Comparison of ENCODE assay signal across 38 cellular contexts in genomic region chr5:58447231-58447630, GRCh38. TPM values are rescaled to one million over a fixed set of nuclear protein-coding genes. Genes with fewer than 3 reads are reported as not detected.
DNase-seq lines count a peak whose midpoint lies in the region; ATAC-seq, FAIRE-seq and TF ChIP-seq lines count a peak whose summit lies in the region.
"Had no signal": no experiment of that assay in that cellular context is flagged by ENCODE, and none has a peak within 500 bp of the region (broad histone marks: within the 10 kb centered on the region; RNA-seq: fewer than 3 reads in every experiment).

No MANE protein-coding gene starts in this region.

- H3K27ac Mint-ChIP-seq in neural progenitor cell, result no peak overlapping the region
- no peak overlapping the region for H3K27ac Mint-ChIP-seq in activated naive CD4-positive, alpha-beta T cell treated with anti-CD3 and anti-CD28 coated beads, Interleukin-2, amount 50 U/mL, for 72 hours
- H3K27ac Mint-ChIP-seq: activated B cell treated with CpG ODN at 0.5 μM for 24 hours; activated CD4-positive, alpha-beta T cell treated with anti-CD3 and anti-CD28 coated beads, Interleukin-2, amount 10 ng/mL, durations not matched to agents 7 days and 5 days; activated naive CD8-positive, alpha-beta T cell treated with anti-CD3 and anti-CD28 coated beads for 36 hours; CD8-positive, alpha-beta memory T cell; dendritic cell treated with granulocyte-macrophage colony-stimulating factor and Interleukin-4, amounts not matched to agents 40 ng/mL and 50 ng/mL, for 4 days; H9; nephron had no signal

- peaks cover 2% of the 10 kb centered on the region for H3K36me3 Mint-ChIP-seq in neural progenitor cell
- H3K36me3 Mint-ChIP-seq in activated naive CD4-positive, alpha-beta T cell treated with anti-CD3 and anti-CD28 coated beads, Interleukin-2, amount 50 U/mL, for 72 hours, result peaks cover 0 to 9% of the 10 kb centered on the region in 2 donors
- H3K36me3 Mint-ChIP-seq: activated naive CD8-positive, alpha-beta T cell treated with anti-CD3 and anti-CD28 coated beads for 36 hours; CD8-positive, alpha-beta memory T cell had no signal

- no CpG with 5 or more reads among the region's 1 CpG for WGBS in trophoblast cell (ENCODE audit: extremely low coverage, insufficient coverage, insufficient read length)

- H3K4me1 Mint-ChIP-seq in neural progenitor cell, result no peaks in the 10 kb centered on the region
- H3K4me1 Mint-ChIP-seq: activated B cell treated with CpG ODN at 0.5 μM for 24 hours; activated CD4-positive, alpha-beta T cell treated with anti-CD3 and anti-CD28 coated beads, Interleukin-2, amount 10 ng/mL, durations not matched to agents 7 days and 5 days; activated naive CD8-positive, alpha-beta T cell treated with anti-CD3 and anti-CD28 coated beads for 36 hours; CD8-positive, alpha-beta memory T cell; central memory CD8-positive, alpha-beta T cell; H9; nephron had no signal

- H3K27me3 Mint-ChIP-seq in neural progenitor cell (ENCODE audit: insufficient read depth, low read depth), result no peaks in the 10 kb centered on the region
- H3K27me3 Mint-ChIP-seq: dendritic cell treated with granulocyte-macrophage colony-stimulating factor and Interleukin-4, amounts not matched to agents 40 ng/mL and 50 ng/mL, for 4 days had no signal

- peaks cover 2% of the 10 kb centered on the region for H3K9me3 Mint-ChIP-seq in neural progenitor cell
- no peaks in the 10 kb centered on the region for H3K9me3 Mint-ChIP-seq in activated naive CD4-positive, alpha-beta T cell treated with anti-CD3 and anti-CD28 coated beads, Interleukin-2, amount 50 U/mL, for 72 hours
- H3K9me3 Mint-ChIP-seq: activated CD4-positive, alpha-beta T cell treated with anti-CD3 and anti-CD28 coated beads, Interleukin-2, amount 10 ng/mL, durations not matched to agents 7 days and 5 days; activated naive CD8-positive, alpha-beta T cell treated with anti-CD3 and anti-CD28 coated beads for 36 hours; central memory CD8-positive, alpha-beta T cell had no signal

- no peak overlapping the region for H3K4ac ChIP-seq in trophoblast cell (ENCODE audit: low read depth, low read length)

- ATAC-seq in activated naive CD4-positive, alpha-beta T cell treated with anti-CD3 and anti-CD28 coated beads, Interleukin-2, amount 50 U/mL, for 72 hours, result no peak
- ATAC-seq: esophagus mucosa, GM12878, HepG2, left cardiac atrium, mucosa of descending colon had no signal

- H4K12ac ChIP-seq in trophoblast cell (ENCODE audit: low read depth, low read length), result no peak overlapping the region

- FAIRE-seq in GM12891 (lab: Jason Lieb, UNC), result no peak
- FAIRE-seq: A549, GM12878, HepG2 had no signal

- no peak overlapping the region for H2BK12ac ChIP-seq in trophoblast cell (ENCODE audit: low read length)

- no peak overlapping the region for H3K14ac ChIP-seq in trophoblast cell (ENCODE audit: low read length)

- no peaks in the 10 kb centered on the region for H4K20me1 ChIP-seq in neural progenitor cell (ENCODE audit: low read depth)

- H3K36me3 ChIP-seq in trophoblast cell (ENCODE audit: control insufficient read depth in 1 of 2, insufficient read depth in 2 of 2, low read length in 2 of 2) (peaks cover 4 to 6% of the 10 kb centered on the region in 2 experiments), neural progenitor cell (no peaks in the 10 kb centered on the region)
- H3K36me3 ChIP-seq: suprapubic skin had no signal

- TF ChIP-seq CTCF in fibroblast of mammary gland (conservative IDR thresholded peaks at IDR 0.05; ENCODE audit: control insufficient read depth, insufficient read depth, low read depth, low read length), result no peak
- TF ChIP-seq CTCF in neural progenitor cell (IDR thresholded peaks at IDR 0.05), result no peak

- H4K8ac ChIP-seq in trophoblast cell (ENCODE audit: low read depth, low read length), result no peak overlapping the region

- no peak overlapping the region for H4K91ac ChIP-seq in trophoblast cell (ENCODE audit: low read depth, low read length)

- TF ChIP-seq POLR2A in GM12891 (IDR thresholded peaks at IDR 0.05; ENCODE audit: low read depth, low read length), result no peak

- H2AFZ ChIP-seq in trophoblast cell (ENCODE audit: insufficient read depth, low read length, poor library complexity) (no peak overlapping the region), neural progenitor cell (replicated peaks) (no peak overlapping the region)

- H3K18ac ChIP-seq in trophoblast cell (ENCODE audit: low read length), result no peak overlapping the region

- peaks cover 7% of the 10 kb centered on the region for H3K9me3 ChIP-seq in trophoblast cell (ENCODE audit: insufficient read depth, low read depth, low read length)
- no peaks in the 10 kb centered on the region for H3K9me3 ChIP-seq in neural progenitor cell (ENCODE audit: low read depth)
- H3K9me3 ChIP-seq: A549, mucosa of descending colon, SJSA1, suprapubic skin had no signal

- H3K4me3 ChIP-seq in fibroblast of mammary gland (ENCODE audit: control insufficient read depth, low read depth, low read length) (no peak overlapping the region), trophoblast cell (ENCODE audit: low read depth, low read length) (no peak overlapping the region), neural progenitor cell (no peak overlapping the region)
- H3K4me3 ChIP-seq: A549, GM12878, mucosa of descending colon, SJSA1, suprapubic skin had no signal

- H3K4me1 ChIP-seq in trophoblast cell (ENCODE audit: control insufficient read depth in 1 of 2, insufficient read depth in 2 of 2, low read length in 2 of 2) (no peaks in the 10 kb centered on the region), neural progenitor cell (no peaks in the 10 kb centered on the region)
- H3K4me1 ChIP-seq: SJSA1, suprapubic skin had no signal

- H3K27me3 ChIP-seq in trophoblast cell (ENCODE audit: insufficient read depth, low read length), result no peaks in the 10 kb centered on the region
- no peaks in the 10 kb centered on the region for H3K27me3 ChIP-seq in neural progenitor cell
- H3K27me3 ChIP-seq: SJSA1, suprapubic skin had no signal

- H3K4me3 Mint-ChIP-seq in neural progenitor cell, result no peak overlapping the region
- H3K4me3 Mint-ChIP-seq: activated B cell treated with CpG ODN at 0.5 μM for 24 hours; activated CD4-positive, alpha-beta T cell treated with anti-CD3 and anti-CD28 coated beads, Interleukin-2, amount 10 ng/mL, durations not matched to agents 7 days and 5 days; activated naive CD8-positive, alpha-beta T cell treated with anti-CD3 and anti-CD28 coated beads for 36 hours; CD8-positive, alpha-beta memory T cell; central memory CD8-positive, alpha-beta T cell; dendritic cell treated with granulocyte-macrophage colony-stimulating factor and Interleukin-4, amounts not matched to agents 40 ng/mL and 50 ng/mL, for 4 days; H9; nephron had no signal

- H3F3A ChIP-seq in neural progenitor cell (ENCODE audit: low read depth), result no peaks in the 10 kb centered on the region

- H3K27ac ChIP-seq in trophoblast cell (ENCODE audit: low read depth, low read length) (no peak overlapping the region), neural progenitor cell (no peak overlapping the region)
- H3K27ac ChIP-seq: RWPE1, SJSA1, suprapubic skin had no signal

- H3K4me2 ChIP-seq in trophoblast cell (ENCODE audit: low read length), result no peak overlapping the region
- no peak overlapping the region for H3K4me2 ChIP-seq in neural progenitor cell
- H3K4me2 ChIP-seq: A549 had no signal

- H2BK120ac ChIP-seq in trophoblast cell (ENCODE audit: insufficient read depth, low read length, poor library complexity), result no peak overlapping the region

- H3K79me2 ChIP-seq in trophoblast cell (ENCODE audit: control insufficient read depth, insufficient read depth, low read length, poor library complexity) (no peaks in the 10 kb centered on the region), neural progenitor cell (ENCODE audit: low read depth) (no peaks in the 10 kb centered on the region)

- H2BK5ac ChIP-seq in trophoblast cell (ENCODE audit: low read depth, low read length, poor library complexity), result no peak overlapping the region

- H2AK5ac ChIP-seq in trophoblast cell (ENCODE audit: low read length), result no peak overlapping the region

- H3K23ac ChIP-seq in trophoblast cell (ENCODE audit: low read length), result no peak overlapping the region

- no peaks in the 10 kb centered on the region for H3K79me1 ChIP-seq in trophoblast cell (ENCODE audit: low read length)

- DNase-seq in EH (ENCODE audit: low read depth) (peak; percentile 35), M059J (ENCODE audit: low read depth) (peak; percentile 65), fibroblast of mammary gland (ENCODE audit: low read depth) (peak; percentile 42), trophoblast cell (no peak), GM12891 (ENCODE audit: insufficient read length, low spot score) (no peak), NCI-H1092 treated with DMSO at 0.1 percent for 48 hours (lab: John Stamatoyannopoulos, UW) (no peak), neural progenitor cell (ENCODE audit: low spot score) (no peak)
- no peak for DNase-seq in activated naive CD4-positive, alpha-beta T cell treated with anti-CD3 and anti-CD28 coated beads, Interleukin-2, amount 50 U/mL, for 72 hours (ENCODE audit: low spot score in 2 of 2)
- DNase-seq: activated B cell treated with CpG ODN at 0.5 μM for 24 hours; activated CD4-positive, alpha-beta T cell treated with anti-CD3 and anti-CD28 coated beads, Interleukin-2, amount 10 ng/mL, durations not matched to agents 7 days and 5 days; activated naive CD8-positive, alpha-beta T cell treated with anti-CD3 and anti-CD28 coated beads for 36 hours; CD8-positive, alpha-beta memory T cell; H9; Karpas-422; left cardiac atrium; mucosa of descending colon; NCI-H1694 treated with DMSO at 0.1 percent for 48 hours; NCI-H446; NCI-H82; stimulated activated naive CD4-positive, alpha-beta T cell; T-helper 1 cell had no signal

- H3K9ac ChIP-seq in trophoblast cell (ENCODE audit: low read length) (peak overlapping the region; percentile 61), neural progenitor cell (no peak overlapping the region)

TF ChIP-seq in GM12891, 5 proteins besides CTCF, POLR2A, EP300 and RAD21:
- no peak for TF ChIP-seq TAF1 (IDR thresholded peaks at IDR 0.05; ENCODE audit: low read depth, low read length)
- no peak for TF ChIP-seq POU2F2 (IDR thresholded peaks at IDR 0.05; ENCODE audit: low read depth, low read length)
- no peak for TF ChIP-seq PAX5 (IDR thresholded peaks at IDR 0.05; ENCODE audit: insufficient read depth, low read length, severe bottlenecking)
- no peak for TF ChIP-seq POLR2AphosphoS5 (IDR thresholded peaks at IDR 0.05; ENCODE audit: low read depth, low read length)
- TF ChIP-seq SPI1 (IDR thresholded peaks at IDR 0.05; ENCODE audit: low read depth, low read length), result no peak

RNA-seq across cellular contexts. Expression of gene PLK2, which starts 12.7 kb away (rescaled TPM):
- total RNA-seq in M059J (2014; rRNA removed; shearing (Covaris generic)), result 1,040 and 1,179 TPM in 2 replicates
- 132 and 133 TPM in 2 replicates for polyA plus RNA-seq in trophoblast cell (2013)
- polyA plus RNA-seq in GM12891 (2012; ENCODE audit: low read depth, missing spikeins), result 0.91 TPM
- total RNA-seq in neural progenitor cell (ENCODE audit: low replicate concordance), result 10.1 and 22.5 TPM in 2 replicates
- total RNA-seq in activated naive CD4-positive, alpha-beta T cell treated with anti-CD3 and anti-CD28 coated beads, Interleukin-2, amount 50 U/mL, for 72 hours, result 10 to 100 TPM in 1 of 2 donors, 1 to 10 TPM in 1; 8.2 to 27.8 TPM

RNA-seq across cellular contexts. Expression of gene GAPT, which starts 44.0 kb away (rescaled TPM):
- total RNA-seq in M059J (2014; rRNA removed; shearing (Covaris generic)), result not detected in 2 replicates
- not detected in 2 replicates for polyA plus RNA-seq in trophoblast cell (2013)
- polyA plus RNA-seq in GM12891 (2012; ENCODE audit: low read depth, missing spikeins), result 0.35 TPM
- total RNA-seq in neural progenitor cell (ENCODE audit: low replicate concordance), result not detected in 2 replicates
- not detected for total RNA-seq in activated naive CD4-positive, alpha-beta T cell treated with anti-CD3 and anti-CD28 coated beads, Interleukin-2, amount 50 U/mL, for 72 hours
- total RNA-seq: activated CD4-positive, alpha-beta T cell treated with anti-CD3 and anti-CD28 coated beads, Interleukin-2, amount 10 ng/mL, durations not matched to agents 7 days and 5 days; activated CD8-positive, alpha-beta memory T cell treated with anti-CD3 and anti-CD28 coated beads for 36 hours; Daoy; frontal cortex; H9; HepG2; lung microvascular endothelial cell; osteocyte; SJSA1; skeletal muscle tissue had no signal
- polyA plus RNA-seq: A549, BJ, HepG2 had no signal

Comparison
In these comparisons a context has a peak if more than half of its experiments do, and no peak if none do; other contexts are left out.
1. DNase-seq: peak in EH (single experiment), M059J (single experiment) and fibroblast of mammary gland (single experiment); none in trophoblast cell (0 of 2), GM12891 (single experiment), NCI-H1092 treated with DMSO at 0.1 percent for 48 hours (single experiment), neural progenitor cell (single experiment) and activated naive CD4-positive, alpha-beta T cell treated with anti-CD3 and anti-CD28 coated beads, Interleukin-2, amount 50 U/mL, for 72 hours (0 of 2).
2. RNA of gene PLK2, which starts 12.7 kb away (total RNA-seq): 1,040 to 1,179 TPM in M059J; 8.2 to 27.8 TPM in activated naive CD4-positive, alpha-beta T cell treated with anti-CD3 and anti-CD28 coated beads, Interleukin-2, amount 50 U/mL, for 72 hours and 10.1 to 22.5 TPM in neural progenitor cell; every median in the first group is over 10 times any median in the second.